ENCODE assay signal across 8 cellular contexts in the genomic region with DNA sequence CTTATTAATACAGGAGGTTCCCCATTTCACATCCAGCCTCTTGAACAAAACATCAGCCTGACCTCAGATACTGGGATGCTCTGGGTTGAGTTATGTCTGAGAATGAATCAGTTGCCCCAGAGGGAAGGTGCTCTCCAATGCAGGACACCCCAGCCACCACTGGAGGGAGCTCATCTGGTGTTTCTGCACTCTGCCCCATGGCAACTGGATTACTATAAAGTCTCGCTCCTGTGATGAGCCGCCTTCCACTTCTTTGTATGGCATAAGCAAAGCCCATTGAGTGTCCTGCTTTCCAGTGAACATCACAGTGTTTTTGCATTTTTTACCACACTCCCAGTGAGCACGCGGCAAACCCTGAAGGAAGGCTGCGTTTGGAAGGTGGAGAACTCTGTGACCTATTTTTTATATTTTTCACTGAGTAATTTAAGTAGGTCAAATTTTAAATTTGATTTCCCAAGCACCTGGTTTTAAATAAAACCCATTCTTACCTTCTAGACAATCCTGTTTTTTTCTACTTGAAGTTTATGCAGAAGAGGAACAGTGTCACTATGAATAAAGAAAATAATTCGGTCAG.
DNase-seq lines count a peak whose midpoint lies in the region; ATAC-seq and TF ChIP-seq lines count a peak whose summit lies in the region.

No MANE protein-coding gene starts in this region.

- no peaks in the 10 kb centered on the region for H3K9me3 ChIP-seq in HAP-1
- no peaks in the 10 kb centered on the region for H3K9me3 ChIP-seq in mammary epithelial cell (replicated peaks; ENCODE audit: insufficient read depth, low read length)
- no peaks in the 10 kb centered on the region for H3K9me3 ChIP-seq in suprapubic skin

- WGBS in mammary epithelial cell (ENCODE audit: low coverage, missing lambda C conversion rate) = 86% methylated on average over 6 of the region's 6 CpGs
- 84% methylated on average over 6 of the region's 6 CpGs for WGBS in suprapubic skin

- H3K27ac ChIP-seq in 22Rv1 (no peak overlapping the region), mammary epithelial cell (ENCODE audit: insufficient read depth, low read depth, low read length) (no peak overlapping the region), suprapubic skin (no peak overlapping the region)

- TF ChIP-seq EP300 in suprapubic skin (IDR thresholded peaks at IDR 0.05) = no peak

- H3K36me3 ChIP-seq in HAP-1 (replicated peaks) (no peaks in the 10 kb centered on the region), mammary epithelial cell (ENCODE audit: insufficient read depth, low read length) (no peaks in the 10 kb centered on the region), suprapubic skin (no peaks in the 10 kb centered on the region)

- in situ Hi-C loops in HAP-1 (cut with MboI; ENCODE audit: low sequenced_read_pairs) = loop anchor here (5.0 kb wide), 1 partner anchor 103 kb away; no protein-coding TSS in a partner anchor
- in situ Hi-C loops in mammary epithelial cell (cut with MboI; ENCODE audit: low sequenced_read_pairs in 2 of 2) = no loop called here

- no peak for TF ChIP-seq POLR2A in suprapubic skin (IDR thresholded peaks at IDR 0.05)

- dilution Hi-C loops in mammary epithelial cell (cut with HindIII; ENCODE audit: low sequenced_read_pairs) = no loop called here

- H3K79me2 ChIP-seq in mammary epithelial cell (ENCODE audit: insufficient read depth, low read length) = no peaks in the 10 kb centered on the region

- TF ChIP-seq CTCF in 22Rv1 (IDR thresholded peaks at IDR 0.05) (peak; percentile 90), GM12864 (IDR thresholded peaks at IDR 0.05; ENCODE audit: low read depth, low read length, missing control alignments) (peak; percentile 92), mammary epithelial cell (conservative IDR thresholded peaks at IDR 0.05 in 1 of 2, IDR thresholded peaks at IDR 0.05 in 1 of 2; ENCODE audit: extremely low read depth in 1 of 2, insufficient read depth in 1 of 2, low read depth in 1 of 2, low read length in 2 of 2) (peak; percentile 66 to 92), suprapubic skin (IDR thresholded peaks at IDR 0.05) (peak in 1 of 2 donors; percentile 34)

- BruUV-seq in mammary epithelial cell (replicated peaks; lab: Mats Ljungman, UMichigan) = no TSS peak

- H4K20me1 ChIP-seq in mammary epithelial cell (ENCODE audit: insufficient read depth, low read length) = no peaks in the 10 kb centered on the region

- CTCF ChIA-PET in mammary epithelial cell (lab: Charles Lee; ENCODE audit: low non-redundant PET) = interaction anchor here (0.5 to 1.0 kb wide), 3 partner anchors 17 to 165 kb away, joined by 3 to 13 read pairs (median 5); no protein-coding TSS in a partner anchor

- H3K4me3 ChIP-seq in GM12864 (ENCODE audit: low read depth, low read length) = no peak overlapping the region
- no peak overlapping the region for H3K4me3 ChIP-seq in HAP-1
- no peak overlapping the region for H3K4me3 ChIP-seq in mammary epithelial cell (replicated peaks in 1 of 3; ENCODE audit: insufficient read depth in 1 of 3, low read depth in 2 of 3, low read length in 3 of 3)
- H3K4me3 ChIP-seq in suprapubic skin = no peak overlapping the region

- no peak overlapping the region for H2AFZ ChIP-seq in mammary epithelial cell (ENCODE audit: low read depth, low read length)

- H3K27me3 ChIP-seq in HAP-1 (ENCODE audit: low read depth) (peaks cover 3% of the 10 kb centered on the region; the same call in 1 of the 2 replicates), mammary epithelial cell (ENCODE audit: insufficient read depth, low read length) (no peaks in the 10 kb centered on the region), suprapubic skin (no peaks in the 10 kb centered on the region)

- no peak overlapping the region for H3K9ac ChIP-seq in mammary epithelial cell (ENCODE audit: insufficient read depth, low read length)

- peak; percentile 87 for ATAC-seq in SK-N-SH treated with all-trans-retinoic acid at 6 μM for 48 hours

- H3K4me1 ChIP-seq in HAP-1 (peaks cover 12% of the 10 kb centered on the region), mammary epithelial cell (ENCODE audit: insufficient read depth, low read length) (no peaks in the 10 kb centered on the region), suprapubic skin (no peaks in the 10 kb centered on the region)

- no peak overlapping the region for H3K4me2 ChIP-seq in mammary epithelial cell (ENCODE audit: insufficient read depth, low read depth, low read length)

- intact Hi-C loops in mammary epithelial cell (cut with micrococcal nuclease) = loop anchor here (1.0 kb wide), 1 partner anchor 105 kb away; no protein-coding TSS in a partner anchor

- peak; percentile 19 for DNase-seq in GM12864 (ENCODE audit: low read depth)
- peak; percentile 69 to 84 for DNase-seq in HAP-1 (ENCODE audit: low spot score in 2 of 2)
- DNase-seq in Kasumi-1 (lab: John Stamatoyannopoulos, UW) = peak; percentile 65 to 75
- peak; percentile 37 for DNase-seq in mammary epithelial cell
- DNase-seq in medulla oblongata (ENCODE audit: extremely low spot score) = peak; percentile 54
- no peak for DNase-seq in suprapubic skin (ENCODE audit: low spot score in 2 of 2)

TF ChIP-seq in SK-N-SH treated with all-trans-retinoic acid at 6 μM for 48 hours, 23 proteins besides CTCF, POLR2A, EP300 and RAD21 (continues in another document):
- TF ChIP-seq ESRRG (CRISPR knock-in tag; IDR thresholded peaks at IDR 0.05) (no peak), CSDC2 (CRISPR knock-in tag; IDR thresholded peaks at IDR 0.05) (no peak), ISL1 (CRISPR knock-in tag; IDR thresholded peaks at IDR 0.05) (no peak), BACH2 (CRISPR knock-in tag; IDR thresholded peaks at IDR 0.05; ENCODE audit: borderline replicate concordance) (no peak), ZFP3 (CRISPR knock-in tag; IDR thresholded peaks at IDR 0.05) (no peak), SNAI2 (CRISPR knock-in tag; IDR thresholded peaks at IDR 0.05) (no peak), PPARA (CRISPR knock-in tag; IDR thresholded peaks at IDR 0.05; ENCODE audit: borderline replicate concordance) (no peak), ZNF70 (CRISPR knock-in tag; IDR thresholded peaks at IDR 0.05) (no peak), RARB (CRISPR knock-in tag; IDR thresholded peaks at IDR 0.05) (no peak), ZNF565 (CRISPR knock-in tag; conservative IDR thresholded peaks at IDR 0.05; ENCODE audit: low read depth) (no peak)
- TF ChIP-seq, protein P1, sequence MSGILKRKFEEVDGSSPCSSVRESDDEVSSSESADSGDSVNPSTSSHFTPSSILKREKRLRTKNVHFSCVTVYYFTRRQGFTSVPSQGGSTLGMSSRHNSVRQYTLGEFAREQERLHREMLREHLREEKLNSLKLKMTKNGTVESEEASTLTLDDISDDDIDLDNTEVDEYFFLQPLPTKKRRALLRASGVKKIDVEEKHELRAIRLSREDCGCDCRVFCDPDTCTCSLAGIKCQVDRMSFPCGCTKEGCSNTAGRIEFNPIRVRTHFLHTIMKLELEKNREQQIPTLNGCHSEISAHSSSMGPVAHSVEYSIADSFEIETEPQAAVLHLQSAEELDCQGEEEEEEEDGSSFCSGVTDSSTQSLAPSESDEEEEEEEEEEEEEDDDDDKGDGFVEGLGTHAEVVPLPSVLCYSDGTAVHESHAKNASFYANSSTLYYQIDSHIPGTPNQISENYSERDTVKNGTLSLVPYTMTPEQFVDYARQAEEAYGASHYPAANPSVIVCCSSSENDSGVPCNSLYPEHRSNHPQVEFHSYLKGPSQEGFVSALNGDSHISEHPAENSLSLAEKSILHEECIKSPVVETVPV (CRISPR knock-in tag; IDR thresholded peaks at IDR 0.05) = no peak
- TF ChIP-seq, protein P2, sequence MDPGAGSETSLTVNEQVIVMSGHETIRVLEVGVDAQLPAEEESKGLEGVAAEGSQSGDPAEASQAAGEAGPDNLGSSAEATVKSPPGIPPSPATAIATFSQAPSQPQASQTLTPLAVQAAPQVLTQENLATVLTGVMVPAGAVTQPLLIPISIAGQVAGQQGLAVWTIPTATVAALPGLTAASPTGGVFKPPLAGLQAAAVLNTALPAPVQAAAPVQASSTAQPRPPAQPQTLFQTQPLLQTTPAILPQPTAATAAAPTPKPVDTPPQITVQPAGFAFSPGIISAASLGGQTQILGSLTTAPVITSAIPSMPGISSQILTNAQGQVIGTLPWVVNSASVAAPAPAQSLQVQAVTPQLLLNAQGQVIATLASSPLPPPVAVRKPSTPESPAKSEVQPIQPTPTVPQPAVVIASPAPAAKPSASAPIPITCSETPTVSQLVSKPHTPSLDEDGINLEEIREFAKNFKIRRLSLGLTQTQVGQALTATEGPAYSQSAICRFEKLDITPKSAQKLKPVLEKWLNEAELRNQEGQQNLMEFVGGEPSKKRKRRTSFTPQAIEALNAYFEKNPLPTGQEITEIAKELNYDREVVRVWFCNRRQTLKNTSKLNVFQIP (CRISPR knock-in tag; IDR thresholded peaks at IDR 0.05; ENCODE audit: borderline replicate concordance, low read depth) = no peak
- TF ChIP-seq, protein P3, sequence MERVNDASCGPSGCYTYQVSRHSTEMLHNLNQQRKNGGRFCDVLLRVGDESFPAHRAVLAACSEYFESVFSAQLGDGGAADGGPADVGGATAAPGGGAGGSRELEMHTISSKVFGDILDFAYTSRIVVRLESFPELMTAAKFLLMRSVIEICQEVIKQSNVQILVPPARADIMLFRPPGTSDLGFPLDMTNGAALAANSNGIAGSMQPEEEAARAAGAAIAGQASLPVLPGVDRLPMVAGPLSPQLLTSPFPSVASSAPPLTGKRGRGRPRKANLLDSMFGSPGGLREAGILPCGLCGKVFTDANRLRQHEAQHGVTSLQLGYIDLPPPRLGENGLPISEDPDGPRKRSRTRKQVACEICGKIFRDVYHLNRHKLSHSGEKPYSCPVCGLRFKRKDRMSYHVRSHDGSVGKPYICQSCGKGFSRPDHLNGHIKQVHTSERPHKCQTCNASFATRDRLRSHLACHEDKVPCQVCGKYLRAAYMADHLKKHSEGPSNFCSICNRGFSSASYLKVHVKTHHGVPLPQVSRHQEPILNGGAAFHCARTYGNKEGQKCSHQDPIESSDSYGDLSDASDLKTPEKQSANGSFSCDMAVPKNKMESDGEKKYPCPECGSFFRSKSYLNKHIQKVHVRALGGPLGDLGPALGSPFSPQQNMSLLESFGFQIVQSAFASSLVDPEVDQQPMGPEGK (CRISPR knock-in tag; IDR thresholded peaks at IDR 0.05; ENCODE audit: borderline replicate concordance) = no peak

Comparison
In these comparisons a context has a peak if more than half of its experiments do, and no peak if none do; other contexts are left out.
1. DNase-seq: peak in GM12864 (single experiment), HAP-1 (2 of 2), Kasumi-1 (2 of 2), mammary epithelial cell (single experiment) and medulla oblongata (single experiment); none in suprapubic skin (0 of 2).